ENCODE assay signal across 2 cellular contexts in genomic region chr5:79628811-79629210, GRCh38.
TF ChIP-seq lines count a peak whose summit lies in the region.

No MANE protein-coding gene starts in this region.

TF ChIP-seq in HepG2, 621 proteins besides CTCF, POLR2A, EP300 and RAD21:
- TF ChIP-seq ZNF878 (CRISPR knock-in tag; IDR thresholded peaks at IDR 0.05) (no peak), ZNF777 (CRISPR knock-in tag; IDR thresholded peaks at IDR 0.05) (no peak), CCDC6 (CRISPR knock-in tag; IDR thresholded peaks at IDR 0.05) (no peak), ZEB1 (IDR thresholded peaks at IDR 0.05; ENCODE audit: insufficient replicate concordance, low read depth) (no peak), JARID2 (CRISPR knock-in tag; IDR thresholded peaks at IDR 0.05; ENCODE audit: insufficient replicate concordance) (no peak)

TF ChIP-seq in K562, 482 proteins besides CTCF, POLR2A, EP300 and RAD21:
- TF ChIP-seq, protein P1, sequence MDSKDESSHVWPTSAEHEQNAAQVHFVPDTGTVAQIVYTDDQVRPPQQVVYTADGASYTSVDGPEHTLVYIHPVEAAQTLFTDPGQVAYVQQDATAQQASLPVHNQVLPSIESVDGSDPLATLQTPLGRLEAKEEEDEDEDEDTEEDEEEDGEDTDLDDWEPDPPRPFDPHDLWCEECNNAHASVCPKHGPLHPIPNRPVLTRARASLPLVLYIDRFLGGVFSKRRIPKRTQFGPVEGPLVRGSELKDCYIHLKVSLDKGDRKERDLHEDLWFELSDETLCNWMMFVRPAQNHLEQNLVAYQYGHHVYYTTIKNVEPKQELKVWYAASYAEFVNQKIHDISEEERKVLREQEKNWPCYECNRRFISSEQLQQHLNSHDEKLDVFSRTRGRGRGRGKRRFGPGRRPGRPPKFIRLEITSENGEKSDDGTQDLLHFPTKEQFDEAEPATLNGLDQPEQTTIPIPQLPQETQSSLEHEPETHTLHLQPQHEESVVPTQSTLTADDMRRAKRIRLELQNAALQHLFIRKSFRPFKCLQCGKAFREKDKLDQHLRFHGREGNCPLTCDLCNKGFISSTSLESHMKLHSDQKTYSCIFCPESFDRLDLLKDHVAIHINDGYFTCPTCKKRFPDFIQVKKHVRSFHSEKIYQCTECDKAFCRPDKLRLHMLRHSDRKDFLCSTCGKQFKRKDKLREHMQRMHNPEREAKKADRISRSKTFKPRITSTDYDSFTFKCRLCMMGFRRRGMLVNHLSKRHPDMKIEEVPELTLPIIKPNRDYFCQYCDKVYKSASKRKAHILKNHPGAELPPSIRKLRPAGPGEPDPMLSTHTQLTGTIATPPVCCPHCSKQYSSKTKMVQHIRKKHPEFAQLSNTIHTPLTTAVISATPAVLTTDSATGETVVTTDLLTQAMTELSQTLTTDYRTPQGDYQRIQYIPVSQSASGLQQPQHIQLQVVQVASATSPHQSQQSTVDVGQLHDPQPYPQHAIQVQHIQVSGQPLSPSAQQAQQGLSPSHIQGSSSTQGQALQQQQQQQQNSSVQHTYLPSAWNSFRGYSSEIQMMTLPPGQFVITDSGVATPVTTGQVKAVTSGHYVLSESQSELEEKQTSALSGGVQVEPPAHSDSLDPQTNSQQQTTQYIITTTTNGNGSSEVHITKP (IDR thresholded peaks at IDR 0.05; ENCODE audit: partially characterized antibody): no peak
- TF ChIP-seq CGGBP1 (CRISPR knock-in tag; IDR thresholded peaks at IDR 0.05) (no peak), HMGN3 (IDR thresholded peaks at IDR 0.05; ENCODE audit: borderline replicate concordance, extremely low read depth, insufficient read length, low read depth, low read length) (no peak), HNRNPL (IDR thresholded peaks at IDR 0.05; ENCODE audit: low read depth, low read length) (no peak), E2F4 (CRISPR knock-in tag; IDR thresholded peaks at IDR 0.05; ENCODE audit: low read depth) (no peak), KLF1 (tag; IDR thresholded peaks at IDR 0.05) (no peak), ILF3 (IDR thresholded peaks at IDR 0.05; ENCODE audit: borderline replicate concordance) (no peak), BRD4 (IDR thresholded peaks at IDR 0.05) (no peak), CHCHD3 (CRISPR knock-in tag; IDR thresholded peaks at IDR 0.05) (no peak), PCBP1 (IDR thresholded peaks at IDR 0.05; ENCODE audit: low read depth, low read length, poor library complexity, severe bottlenecking) (no peak), ERF (CRISPR knock-in tag; IDR thresholded peaks at IDR 0.05) (no peak), ZNF324 (CRISPR knock-in tag; IDR thresholded peaks at IDR 0.05) (no peak)
- TF ChIP-seq, protein P2, sequence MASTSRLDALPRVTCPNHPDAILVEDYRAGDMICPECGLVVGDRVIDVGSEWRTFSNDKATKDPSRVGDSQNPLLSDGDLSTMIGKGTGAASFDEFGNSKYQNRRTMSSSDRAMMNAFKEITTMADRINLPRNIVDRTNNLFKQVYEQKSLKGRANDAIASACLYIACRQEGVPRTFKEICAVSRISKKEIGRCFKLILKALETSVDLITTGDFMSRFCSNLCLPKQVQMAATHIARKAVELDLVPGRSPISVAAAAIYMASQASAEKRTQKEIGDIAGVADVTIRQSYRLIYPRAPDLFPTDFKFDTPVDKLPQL (IDR thresholded peaks at IDR 0.05; ENCODE audit: extremely low read depth, insufficient read length): no peak
- TF ChIP-seq, protein P3, sequence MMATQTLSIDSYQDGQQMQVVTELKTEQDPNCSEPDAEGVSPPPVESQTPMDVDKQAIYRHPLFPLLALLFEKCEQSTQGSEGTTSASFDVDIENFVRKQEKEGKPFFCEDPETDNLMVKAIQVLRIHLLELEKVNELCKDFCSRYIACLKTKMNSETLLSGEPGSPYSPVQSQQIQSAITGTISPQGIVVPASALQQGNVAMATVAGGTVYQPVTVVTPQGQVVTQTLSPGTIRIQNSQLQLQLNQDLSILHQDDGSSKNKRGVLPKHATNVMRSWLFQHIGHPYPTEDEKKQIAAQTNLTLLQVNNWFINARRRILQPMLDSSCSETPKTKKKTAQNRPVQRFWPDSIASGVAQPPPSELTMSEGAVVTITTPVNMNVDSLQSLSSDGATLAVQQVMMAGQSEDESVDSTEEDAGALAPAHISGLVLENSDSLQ (IDR thresholded peaks at IDR 0.05): no peak
- TF ChIP-seq, protein P4, sequence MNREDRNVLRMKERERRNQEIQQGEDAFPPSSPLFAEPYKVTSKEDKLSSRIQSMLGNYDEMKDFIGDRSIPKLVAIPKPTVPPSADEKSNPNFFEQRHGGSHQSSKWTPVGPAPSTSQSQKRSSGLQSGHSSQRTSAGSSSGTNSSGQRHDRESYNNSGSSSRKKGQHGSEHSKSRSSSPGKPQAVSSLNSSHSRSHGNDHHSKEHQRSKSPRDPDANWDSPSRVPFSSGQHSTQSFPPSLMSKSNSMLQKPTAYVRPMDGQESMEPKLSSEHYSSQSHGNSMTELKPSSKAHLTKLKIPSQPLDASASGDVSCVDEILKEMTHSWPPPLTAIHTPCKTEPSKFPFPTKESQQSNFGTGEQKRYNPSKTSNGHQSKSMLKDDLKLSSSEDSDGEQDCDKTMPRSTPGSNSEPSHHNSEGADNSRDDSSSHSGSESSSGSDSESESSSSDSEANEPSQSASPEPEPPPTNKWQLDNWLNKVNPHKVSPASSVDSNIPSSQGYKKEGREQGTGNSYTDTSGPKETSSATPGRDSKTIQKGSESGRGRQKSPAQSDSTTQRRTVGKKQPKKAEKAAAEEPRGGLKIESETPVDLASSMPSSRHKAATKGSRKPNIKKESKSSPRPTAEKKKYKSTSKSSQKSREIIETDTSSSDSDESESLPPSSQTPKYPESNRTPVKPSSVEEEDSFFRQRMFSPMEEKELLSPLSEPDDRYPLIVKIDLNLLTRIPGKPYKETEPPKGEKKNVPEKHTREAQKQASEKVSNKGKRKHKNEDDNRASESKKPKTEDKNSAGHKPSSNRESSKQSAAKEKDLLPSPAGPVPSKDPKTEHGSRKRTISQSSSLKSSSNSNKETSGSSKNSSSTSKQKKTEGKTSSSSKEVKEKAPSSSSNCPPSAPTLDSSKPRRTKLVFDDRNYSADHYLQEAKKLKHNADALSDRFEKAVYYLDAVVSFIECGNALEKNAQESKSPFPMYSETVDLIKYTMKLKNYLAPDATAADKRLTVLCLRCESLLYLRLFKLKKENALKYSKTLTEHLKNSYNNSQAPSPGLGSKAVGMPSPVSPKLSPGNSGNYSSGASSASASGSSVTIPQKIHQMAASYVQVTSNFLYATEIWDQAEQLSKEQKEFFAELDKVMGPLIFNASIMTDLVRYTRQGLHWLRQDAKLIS (CRISPR knock-in tag; IDR thresholded peaks at IDR 0.05): no peak
